14 cellular contexts compared by ENCODE assay signal in the genomic region with DNA sequence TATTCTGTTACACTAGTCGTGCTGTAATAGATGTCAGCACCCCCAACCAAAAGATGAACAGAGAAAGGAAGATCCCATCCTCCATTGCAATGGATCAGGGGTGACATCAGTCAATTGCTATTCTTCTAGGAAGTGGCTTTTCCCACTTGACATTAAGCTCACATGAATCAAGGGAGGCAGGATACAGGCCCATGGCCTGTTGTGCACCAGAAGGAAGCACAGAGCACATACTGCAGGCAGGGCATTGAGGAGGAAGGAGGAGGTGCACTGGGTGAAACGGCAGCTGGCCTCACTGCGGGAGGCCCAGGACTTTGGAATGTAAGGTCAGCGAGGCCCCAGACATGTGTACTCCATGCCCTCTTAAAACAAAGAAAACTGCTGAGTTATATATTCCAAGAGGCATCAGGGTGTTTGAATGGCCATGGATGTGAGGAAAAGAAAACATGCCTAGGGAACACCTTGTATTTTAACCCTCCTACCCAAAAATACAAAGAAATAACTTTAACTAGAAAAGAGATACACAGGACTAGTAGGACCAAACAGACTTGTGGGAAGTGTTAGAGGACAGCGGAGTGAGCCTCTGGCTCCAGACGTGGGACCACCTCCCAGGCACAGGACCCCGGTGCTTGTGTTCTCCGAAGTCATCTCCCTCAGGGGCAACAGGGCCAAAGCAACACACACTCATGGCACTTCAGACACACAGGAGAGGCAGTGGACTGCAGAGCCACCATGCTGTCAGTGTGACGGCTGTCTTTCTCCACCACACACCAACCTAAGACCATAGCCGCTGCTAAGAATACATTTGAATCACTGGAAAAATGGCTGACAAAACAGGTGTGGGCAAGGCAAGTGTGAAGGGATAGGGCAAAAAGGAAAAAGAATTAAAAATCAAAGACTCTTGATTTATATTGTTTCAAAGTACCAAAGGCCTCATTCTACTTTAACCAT. TPM values are rescaled to one million over a fixed set of nuclear protein-coding genes. Genes with fewer than 3 reads are reported as not detected.
DNase-seq lines count a peak whose midpoint lies in the region; ATAC-seq, FAIRE-seq and TF ChIP-seq lines count a peak whose summit lies in the region.
"Had no signal": no experiment of that assay in that cellular context is flagged by ENCODE, and none has a peak within 500 bp of the region (broad histone marks: within the 10 kb centered on the region; RNA-seq: fewer than 3 reads in every experiment).

No MANE protein-coding gene starts in this region.

- H3K4me1 ChIP-seq in HUES6 (ENCODE audit: control insufficient read depth, insufficient read depth, low read length) (peaks cover 13% of the 10 kb centered on the region), astrocyte (ENCODE audit: insufficient read depth, low read length) (peaks cover 22% of the 10 kb centered on the region)
- H3K4me1 ChIP-seq: HAP-1, uterus had no signal

- H3K27ac ChIP-seq in HUES6 (ENCODE audit: low read depth, low read length), result peak overlapping the region; percentile 16; the same call in 1 of the 2 replicates
- peak overlapping the region; percentile 52 for H3K27ac ChIP-seq in astrocyte (ENCODE audit: low read depth, low read length)
- H3K27ac ChIP-seq: BLaER1 treated with 17β-estradiol and CSF1 and Interleukin-3, amounts not matched to agents 10 nM and 100 nM; uterus had no signal

- intact Hi-C loops in activated CD4-positive, alpha-beta T cell treated with anti-CD3 and anti-CD28 coated beads for 36 hours (cut with DNase I, micrococcal nuclease), result no loop called here

- H3K27me3 Mint-ChIP-seq in astrocyte (ENCODE audit: low read depth, unreplicated experiment), result no peaks in the 10 kb centered on the region
- H3K27me3 Mint-ChIP-seq in activated CD4-positive, alpha-beta T cell treated with anti-CD3 and anti-CD28 coated beads for 36 hours, result no peaks in the 10 kb centered on the region
- H3K27me3 Mint-ChIP-seq: activated naive CD8-positive, alpha-beta T cell treated with anti-CD3 and anti-CD28 coated beads for 36 hours; natural killer cell treated with Interleukin-12 subunit alpha and Interleukin-12 subunit beta and Interleukin-15 and Interleukin-18, amount 100 ng/mL, for 72 hours had no signal

- peak overlapping the region; percentile 36 for H2AFZ ChIP-seq in astrocyte (ENCODE audit: low read depth, low read length)

- H3K9ac ChIP-seq in HUES6 (ENCODE audit: low read length) (peak overlapping the region; percentile 41), astrocyte (ENCODE audit: low read length) (peak overlapping the region; percentile 3)
- H3K9ac ChIP-seq: BLaER1 treated with 17β-estradiol and CSF1 and Interleukin-3, amounts not matched to agents 10 nM and 100 nM had no signal

- FAIRE-seq in astrocyte (lab: Jason Lieb, UNC), result no peak

- peak overlapping the region; percentile 47 for H3K4me2 ChIP-seq in astrocyte (ENCODE audit: low read length)
- H3K4me2 ChIP-seq: BLaER1 treated with 17β-estradiol and CSF1 and Interleukin-3, amounts not matched to agents 10 nM and 100 nM had no signal

- H4K20me1 ChIP-seq in astrocyte (ENCODE audit: insufficient read depth, low read length), result no peaks in the 10 kb centered on the region
- H4K20me1 ChIP-seq: BLaER1 treated with 17β-estradiol and CSF1 and Interleukin-3, amounts not matched to agents 10 nM and 100 nM had no signal

- H3K9me3 ChIP-seq in HUES6 (ENCODE audit: control insufficient read depth, insufficient read depth, low read depth, low read length) (no peaks in the 10 kb centered on the region), astrocyte (ENCODE audit: insufficient read depth, low read depth, low read length) (no peaks in the 10 kb centered on the region)
- H3K9me3 ChIP-seq: HAP-1, uterus had no signal

- H3K27me3 ChIP-seq in HUES6 (ENCODE audit: control insufficient read depth, insufficient read depth, low read length), result no peaks in the 10 kb centered on the region
- no peaks in the 10 kb centered on the region for H3K27me3 ChIP-seq in astrocyte (ENCODE audit: insufficient read depth, low read length)
- H3K27me3 ChIP-seq: BLaER1 treated with 17β-estradiol and CSF1 and Interleukin-3, amounts not matched to agents 10 nM and 100 nM; uterus had no signal

- H3K79me2 ChIP-seq in astrocyte (ENCODE audit: insufficient read depth, low read length), result no peaks in the 10 kb centered on the region

- CTCF ChIA-PET in activated CD4-positive, alpha-beta T cell treated with anti-CD3 and anti-CD28 coated beads for 36 hours (lab: Charles Lee), result no interaction called here

- H3K27ac Mint-ChIP-seq in astrocyte (ENCODE audit: unreplicated experiment), result peak overlapping the region; percentile 99
- no peak overlapping the region for H3K27ac Mint-ChIP-seq in activated CD4-positive, alpha-beta T cell treated with anti-CD3 and anti-CD28 coated beads for 36 hours
- H3K27ac Mint-ChIP-seq: activated naive CD8-positive, alpha-beta T cell treated with anti-CD3 and anti-CD28 coated beads for 36 hours; natural killer cell treated with Interleukin-12 subunit alpha and Interleukin-12 subunit beta and Interleukin-15 and Interleukin-18, amount 100 ng/mL, for 72 hours had no signal

- H3K36me3 ChIP-seq in HUES6 (ENCODE audit: control insufficient read depth, insufficient read depth, low read length) (no peaks in the 10 kb centered on the region; the same call in 1 of the 2 replicates), astrocyte (ENCODE audit: insufficient read depth, low read length) (no peaks in the 10 kb centered on the region)
- H3K36me3 ChIP-seq: HAP-1, uterus had no signal

- peaks cover 14% of the 10 kb centered on the region for H3K36me3 Mint-ChIP-seq in astrocyte (ENCODE audit: low read depth, unreplicated experiment)
- H3K36me3 Mint-ChIP-seq in activated CD4-positive, alpha-beta T cell treated with anti-CD3 and anti-CD28 coated beads for 36 hours (ENCODE audit: low read depth), result peaks cover 4% of the 10 kb centered on the region

- H3K4me3 Mint-ChIP-seq in astrocyte (ENCODE audit: unreplicated experiment), result peak overlapping the region; percentile 10
- no peak overlapping the region for H3K4me3 Mint-ChIP-seq in activated CD4-positive, alpha-beta T cell treated with anti-CD3 and anti-CD28 coated beads for 36 hours
- H3K4me3 Mint-ChIP-seq: activated naive CD8-positive, alpha-beta T cell treated with anti-CD3 and anti-CD28 coated beads for 36 hours; natural killer cell treated with Interleukin-12 subunit alpha and Interleukin-12 subunit beta and Interleukin-15 and Interleukin-18, amount 100 ng/mL, for 72 hours had no signal

- H3K4me3 ChIP-seq in HUES6 (ENCODE audit: low read depth, low read length) (no peak overlapping the region), astrocyte (ENCODE audit: insufficient read depth, low read depth, low read length) (no peak overlapping the region)
- H3K4me3 ChIP-seq: BLaER1 treated with 17β-estradiol and CSF1 and Interleukin-3, amounts not matched to agents 10 nM and 100 nM; HAP-1; uterus had no signal

- H3K4me1 Mint-ChIP-seq in astrocyte (ENCODE audit: low read depth, unreplicated experiment), result peaks cover 38% of the 10 kb centered on the region
- peaks cover 16% of the 10 kb centered on the region for H3K4me1 Mint-ChIP-seq in activated CD4-positive, alpha-beta T cell treated with anti-CD3 and anti-CD28 coated beads for 36 hours

- peak; percentile 91 for ATAC-seq in left lobe of liver
- no peak for ATAC-seq in activated CD4-positive, alpha-beta T cell treated with anti-CD3 and anti-CD28 coated beads for 36 hours
- no peak for ATAC-seq in HG03108 (IDR thresholded peaks at IDR 0.05; ENCODE audit: unreplicated experiment)
- ATAC-seq: natural killer cell treated with Interleukin-12 subunit alpha and Interleukin-12 subunit beta and Interleukin-15 and Interleukin-18, amount 100 ng/mL, for 72 hours had no signal

- DNase-seq in A172 (ENCODE audit: low spot score) (peak; percentile 92), astrocyte (ENCODE audit: low read depth) (peak; percentile 69), left lobe of liver (ENCODE audit: low spot score) (no peak), GM20000 (ENCODE audit: low spot score) (no peak)
- DNase-seq in activated CD4-positive, alpha-beta T cell treated with anti-CD3 and anti-CD28 coated beads for 36 hours, result no peak
- no peak for DNase-seq in activated effector memory CD4-positive, alpha-beta T cell treated with anti-CD3 and anti-CD28 coated beads, Interleukin-2, amount 50 U/mL, for 16 hours
- DNase-seq: activated naive CD8-positive, alpha-beta T cell treated with anti-CD3 and anti-CD28 coated beads for 36 hours; RPMI8226 had no signal

- H3K9me3 Mint-ChIP-seq in astrocyte (ENCODE audit: unreplicated experiment), result no peaks in the 10 kb centered on the region
- H3K9me3 Mint-ChIP-seq in activated CD4-positive, alpha-beta T cell treated with anti-CD3 and anti-CD28 coated beads for 36 hours (ENCODE audit: low read depth), result no peaks in the 10 kb centered on the region
- H3K9me3 Mint-ChIP-seq: activated naive CD8-positive, alpha-beta T cell treated with anti-CD3 and anti-CD28 coated beads for 36 hours; natural killer cell treated with Interleukin-12 subunit alpha and Interleukin-12 subunit beta and Interleukin-15 and Interleukin-18, amount 100 ng/mL, for 72 hours had no signal

- POLR2A ChIA-PET in activated CD4-positive, alpha-beta T cell treated with anti-CD3 and anti-CD28 coated beads for 36 hours (lab: Charles Lee), result no interaction called here

- no peak for TF ChIP-seq CTCF in astrocyte (IDR thresholded peaks at IDR 0.05; ENCODE audit: insufficient read depth, low read depth, low read length)
- TF ChIP-seq CTCF in GM20000 (IDR thresholded peaks at IDR 0.05; ENCODE audit: extremely low read depth, missing control alignments), result no peak

RNA-seq across cellular contexts. Expression of a gene that starts 51.4 kb away (rescaled TPM):
- total RNA-seq in A172 (2014; rRNA removed; shearing (Covaris generic)), result 42.7 and 71.1 TPM in 2 replicates
- total RNA-seq in astrocyte (93.2 and 96.0 TPM in 2 replicates), left lobe of liver (41.0 TPM)
- 10 to 100 TPM; 71.1 to 71.2 TPM for total RNA-seq in activated CD4-positive, alpha-beta T cell treated with anti-CD3 and anti-CD28 coated beads for 36 hours

Comparison
In these comparisons a context has a peak if more than half of its experiments do, and no peak if none do; other contexts are left out.
1. DNase-seq: peak in A172 (single experiment) and astrocyte (single experiment); none in left lobe of liver (single experiment), activated CD4-positive, alpha-beta T cell treated with anti-CD3 and anti-CD28 coated beads for 36 hours (single experiment), activated effector memory CD4-positive, alpha-beta T cell treated with anti-CD3 and anti-CD28 coated beads, Interleukin-2, amount 50 U/mL, for 16 hours (single experiment) and GM20000 (single experiment).